Comparison of ENCODE assay signal across 1 cellular context in the genomic region with DNA sequence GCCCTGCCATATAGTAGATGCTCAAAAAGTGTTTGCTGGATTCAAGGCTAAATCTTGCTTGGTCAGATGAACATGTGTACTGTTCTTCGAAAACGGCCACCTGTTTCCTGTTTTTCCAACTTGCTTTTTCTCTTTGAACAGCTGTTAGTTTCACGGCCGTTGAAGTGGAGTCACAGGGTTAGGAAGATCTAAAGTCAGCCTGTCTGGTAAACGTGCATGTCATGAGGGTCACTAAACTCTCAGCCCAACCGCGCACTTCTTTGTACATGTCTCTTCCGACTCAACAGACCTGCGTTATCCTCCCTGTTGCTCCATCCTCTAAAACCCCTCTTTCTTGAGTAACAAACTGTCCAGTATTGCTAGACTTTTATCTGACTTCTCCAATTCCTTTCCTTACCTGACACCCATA.
TF ChIP-seq lines count a peak whose summit lies in the region.

No MANE protein-coding gene starts in this region.

TF ChIP-seq in HepG2, 621 proteins besides CTCF, POLR2A, EP300 and RAD21 (continued from another document):
- TF ChIP-seq ZBTB10 (CRISPR knock-in tag; IDR thresholded peaks at IDR 0.05; ENCODE audit: borderline replicate concordance) (no peak), RXRB (CRISPR knock-in tag; IDR thresholded peaks at IDR 0.05; ENCODE audit: borderline replicate concordance) (peak; percentile 87)
